ENCODE assay signal across 8 cellular contexts in genomic region chr9:115524467-115525059, GRCh38.
DNase-seq lines count a peak whose midpoint lies in the region; ATAC-seq, FAIRE-seq and TF ChIP-seq lines count a peak whose summit lies in the region.

No MANE protein-coding gene starts in this region.

- H3K4me3 Mint-ChIP-seq in activated T-cell treated with anti-CD3 and anti-CD28 coated beads, Interleukin-2, amount 50 U/mL, for 72 hours, result no peak overlapping the region

- H3K4me1 Mint-ChIP-seq in activated T-cell treated with anti-CD3 and anti-CD28 coated beads, Interleukin-2, amount 50 U/mL, for 72 hours (ENCODE audit: low read depth), result no peaks in the 10 kb centered on the region

- ATAC-seq in activated T-cell treated with anti-CD3 and anti-CD28 coated beads, Interleukin-2, amount 50 U/mL, for 72 hours (replicated peaks in 1 of 2), result peak in 1 of 2 donors; percentile 39
- ATAC-seq in mucosa of descending colon (peak; percentile 61), HG02588 (IDR thresholded peaks at IDR 0.05; ENCODE audit: unreplicated experiment) (no peak)

- no peaks in the 10 kb centered on the region for H3K9me3 ChIP-seq in mucosa of descending colon

- no peaks in the 10 kb centered on the region for H3K4me1 ChIP-seq in mucosa of descending colon (ENCODE audit: low read depth)

- peaks cover 32% of the 10 kb centered on the region for H3K27me3 Mint-ChIP-seq in activated T-cell treated with anti-CD3 and anti-CD28 coated beads, Interleukin-2, amount 50 U/mL, for 72 hours (ENCODE audit: low read depth)

- H3K4me3 ChIP-seq in mucosa of descending colon, result no peak overlapping the region

- peaks cover 0 to 2% of the 10 kb centered on the region in 2 donors for H3K9me3 Mint-ChIP-seq in activated T-cell treated with anti-CD3 and anti-CD28 coated beads, Interleukin-2, amount 50 U/mL, for 72 hours

- FAIRE-seq in RCC 7860 (lab: Jason Lieb, UNC) (peak; percentile 65), endometrium (lab: Jason Lieb, UNC) (peak; percentile 91)

- DNase-seq in activated T-cell treated with anti-CD3 and anti-CD28 coated beads, Interleukin-2, amount 50 U/mL, for 72 hours, result peak; percentile 10 to 37
- DNase-seq in activated T-cell treated with anti-CD3 and anti-CD28 coated beads, Interleukin-2, amount 50 U/mL, for 1 hour, result no peak
- DNase-seq in HT1080 (ENCODE audit: low read depth) (peak; percentile 52), RCC 7860 (ENCODE audit: low spot score) (peak; percentile 46), mucosa of descending colon (peak in 1 of 3 donors; percentile 61), OCI-M2 (lab: John Stamatoyannopoulos, UW; ENCODE audit: unreplicated experiment) (no peak)

- intact Hi-C loops in mucosa of descending colon (cut with DNase I, micrococcal nuclease), result loop anchor here in 1 of 2 donors (10.0 kb wide), 1 partner anchor 510 kb away; no protein-coding TSS in a partner anchor

- no peaks in the 10 kb centered on the region for H3K36me3 ChIP-seq in mucosa of descending colon (ENCODE audit: low read depth)

- TF ChIP-seq CTCF in mucosa of descending colon (IDR thresholded peaks at IDR 0.05), result peak; percentile 33

- no peak overlapping the region for H3K27ac Mint-ChIP-seq in activated T-cell treated with anti-CD3 and anti-CD28 coated beads, Interleukin-2, amount 50 U/mL, for 72 hours

- H3K36me3 Mint-ChIP-seq in activated T-cell treated with anti-CD3 and anti-CD28 coated beads, Interleukin-2, amount 50 U/mL, for 72 hours (ENCODE audit: insufficient read depth in 2 of 2), result no peaks in the 10 kb centered on the region

Comparison
In these comparisons a context has a peak if more than half of its experiments do, and no peak if none do; other contexts are left out.
1. DNase-seq: peak in activated T-cell treated with anti-CD3 and anti-CD28 coated beads, Interleukin-2, amount 50 U/mL, for 72 hours (2 of 2), HT1080 (single experiment) and RCC 7860 (single experiment); none in activated T-cell treated with anti-CD3 and anti-CD28 coated beads, Interleukin-2, amount 50 U/mL, for 1 hour (single experiment) and OCI-M2 (single experiment).